In genomic region chr11:498297-499181, GRCh38 we compare ENCODE assay signal across 22 cellular contexts. TPM values are rescaled to one million over a fixed set of nuclear protein-coding genes. Genes with fewer than 3 reads are reported as not detected.
DNase-seq lines count a peak whose midpoint lies in the region; ATAC-seq and TF ChIP-seq lines count a peak whose summit lies in the region.
"Had no signal": no experiment of that assay in that cellular context is flagged by ENCODE, and none has a peak within 500 bp of the region (broad histone marks: within the 10 kb centered on the region; RNA-seq: fewer than 3 reads in every experiment).

No MANE protein-coding gene starts in this region.

- H4K20me1 ChIP-seq in SK-N-SH (ENCODE audit: insufficient read depth) (0 out of 2 replicates have a peak, but pooled peaks cover 7% of the 10 kb centered on the region), osteoblast (ENCODE audit: insufficient read depth, low read length) (peaks cover 45% of the 10 kb centered on the region)

- H3K4me1 ChIP-seq in SK-N-SH (ENCODE audit: control insufficient read depth in 1 of 2, insufficient read depth in 2 of 2, low read depth in 1 of 2, low read length in 1 of 2): no peaks in the 10 kb centered on the region; a peak in 1 of 4 replicates
- H3K4me1 ChIP-seq in osteoblast (ENCODE audit: insufficient read depth, low read length): peaks cover 9% of the 10 kb centered on the region
- H3K4me1 ChIP-seq: BLaER1 had no signal

- H3K4me3 ChIP-seq in SK-N-SH (ENCODE audit: low read depth in 2 of 2, low read length in 1 of 2) (no peak overlapping the region), osteoblast (ENCODE audit: insufficient read depth, low read length) (no peak overlapping the region)
- H3K4me3 ChIP-seq: BLaER1, lung, spleen, upper lobe of left lung had no signal

- POLR2A ChIA-PET in SK-N-SH (lab: Yijun Ruan, JAX): interaction anchor here (0.6 to 1.6 kb wide), 2 partner anchors 8 to 67 kb away, joined by 3 to 4 read pairs; partner anchors contain the start of gene RNH1

- H3K4me2 ChIP-seq in SK-N-SH (no peak overlapping the region), osteoblast (ENCODE audit: insufficient read depth, low read length) (no peak overlapping the region)
- H3K4me2 ChIP-seq: BLaER1 had no signal

- TF ChIP-seq EP300 in SK-N-SH (IDR thresholded peaks at IDR 0.05; ENCODE audit: borderline replicate concordance in 1 of 2, low read depth in 1 of 2, low read length in 1 of 2): no peak

- WGBS in SK-N-SH (ENCODE audit: low lambda C conversion rate): 96% methylated on average over 16 of the region's 39 CpGs

- TF ChIP-seq CTCF in SK-N-SH (IDR thresholded peaks at IDR 0.05) (no peak), osteoblast (IDR thresholded peaks at IDR 0.05; ENCODE audit: extremely low read depth, low read depth, low read length) (no peak)

- H3K4me1 Mint-ChIP-seq in central memory CD8-positive, alpha-beta T cell: peaks cover 5% of the 10 kb centered on the region

- TF ChIP-seq RAD21 in SK-N-SH (IDR thresholded peaks at IDR 0.05; ENCODE audit: low read length): no peak

- DNase-seq in SK-N-SH (peak; percentile 28), osteoblast (ENCODE audit: insufficient read length, low spot score, missing footprints) (peak; percentile 64), H4 (ENCODE audit: low spot score) (no peak)
- no peak for DNase-seq in central memory CD8-positive, alpha-beta T cell (ENCODE audit: low spot score in 2 of 2)
- DNase-seq: activated B cell treated with CpG ODN at 0.5 μM for 24 hours; activated effector memory CD4-positive, alpha-beta T cell treated with Interleukin-2 at 50 U/mL for 16 hours; anterior cingulate cortex; naive B cell; NCI-H187 treated with DMSO at 0.1 percent for 48 hours; NCI-H446; SHP77 treated with DMSO at 0.1 percent for 48 hours; spleen; stimulated activated naive CD8-positive, alpha-beta T cell treated with anti-CD3 and anti-CD28 coated beads, Interleukin-15, Interleukin-2, amounts not matched to agents 100 U/mL and 50 U/mL, for 24 hours; T-helper 2 cell had no signal

- H2AFZ ChIP-seq in SK-N-SH (ENCODE audit: low read depth) (no peak overlapping the region), osteoblast (ENCODE audit: low read length) (no peak overlapping the region)

- H3K36me3 Mint-ChIP-seq in central memory CD8-positive, alpha-beta T cell (ENCODE audit: insufficient read depth): peaks cover 24% of the 10 kb centered on the region

- peak overlapping the region; percentile 73 for H3K27ac Mint-ChIP-seq in central memory CD8-positive, alpha-beta T cell (ENCODE audit: low read depth)
- H3K27ac Mint-ChIP-seq: activated B cell treated with CpG ODN at 0.5 μM for 24 hours had no signal

- no peaks in the 10 kb centered on the region for H3K27me3 ChIP-seq in SK-N-SH (ENCODE audit: insufficient read depth)
- H3K27me3 ChIP-seq in osteoblast (ENCODE audit: insufficient read depth, low read length): no peaks in the 10 kb centered on the region
- H3K27me3 ChIP-seq: spleen, upper lobe of left lung had no signal

- H3K4me3 Mint-ChIP-seq in central memory CD8-positive, alpha-beta T cell: no peak overlapping the region
- H3K4me3 Mint-ChIP-seq: activated B cell treated with CpG ODN at 0.5 μM for 24 hours had no signal

- no peaks in the 10 kb centered on the region for H3K9me2 ChIP-seq in SK-N-SH

- ATAC-seq in SK-N-SH treated with all-trans-retinoic acid at 6 μM for 48 hours: no peak
- ATAC-seq in central memory CD8-positive, alpha-beta T cell (replicated peaks; ENCODE audit: extremely low read depth, poor library complexity, severe bottlenecking): no peak
- ATAC-seq in HG03432 (IDR thresholded peaks at IDR 0.05; ENCODE audit: unreplicated experiment): no peak
- ATAC-seq: stimulated activated naive CD8-positive, alpha-beta T cell treated with anti-CD3 and anti-CD28 coated beads, Interleukin-15, Interleukin-2, amounts not matched to agents 100 U/mL and 50 U/mL, for 24 hours had no signal

- H3K79me2 ChIP-seq in SK-N-SH (ENCODE audit: insufficient read depth) (peaks cover 15% of the 10 kb centered on the region; the same call in 1 of the 2 replicates), osteoblast (ENCODE audit: insufficient read depth, low read length) (peaks cover 58% of the 10 kb centered on the region)

- H3K36me3 ChIP-seq in SK-N-SH (replicated peaks in 1 of 2; ENCODE audit: control insufficient read depth in 1 of 2, insufficient read depth in 2 of 2, low read length in 1 of 2): peaks cover 16 to 71% of the 10 kb centered on the region in 2 experiments
- H3K36me3 ChIP-seq in osteoblast (ENCODE audit: insufficient read depth, low read length): peaks cover 63% of the 10 kb centered on the region

- no peaks in the 10 kb centered on the region for H3K9me3 ChIP-seq in SK-N-SH
- no peaks in the 10 kb centered on the region for H3K9me3 ChIP-seq in osteoblast (ENCODE audit: low read depth, low read length)
- H3K9me3 ChIP-seq: BLaER1, spleen, upper lobe of left lung had no signal

- H3F3A ChIP-seq in SK-N-SH (replicated peaks; ENCODE audit: insufficient read depth): peaks cover 5% of the 10 kb centered on the region

- no peaks in the 10 kb centered on the region for H3K9me3 Mint-ChIP-seq in central memory CD8-positive, alpha-beta T cell
- H3K9me3 Mint-ChIP-seq: activated B cell treated with CpG ODN at 0.5 μM for 24 hours, naive B cell had no signal

- CTCF ChIA-PET in SK-N-SH (lab: Yijun Ruan, JAX): interaction anchor here (1.3 to 1.4 kb wide), 2 partner anchors 8 to 20 kb away, joined by 3 to 5 read pairs; no protein-coding TSS in a partner anchor

- H3K27me3 Mint-ChIP-seq in central memory CD8-positive, alpha-beta T cell: no peaks in the 10 kb centered on the region
- H3K27me3 Mint-ChIP-seq: activated B cell treated with CpG ODN at 0.5 μM for 24 hours, naive B cell had no signal

- H3K9ac ChIP-seq in SK-N-SH: no peak overlapping the region
- H3K9ac ChIP-seq: BLaER1 had no signal

- H3K27ac ChIP-seq in SK-N-SH (ENCODE audit: low read depth in 2 of 2, low read length in 1 of 2) (no peak overlapping the region; a peak in 1 of 4 replicates), osteoblast (ENCODE audit: low read depth, low read length) (no peak overlapping the region)
- H3K27ac ChIP-seq: 22Rv1, BLaER1, epithelial cell of prostate, spleen, upper lobe of left lung had no signal

TF ChIP-seq in SK-N-SH, 30 proteins besides CTCF, POLR2A, EP300 and RAD21 (continues in another document):
- TF ChIP-seq TEAD4 (IDR thresholded peaks at IDR 0.05; ENCODE audit: borderline replicate concordance, insufficient read depth): no peak

TF ChIP-seq in SK-N-SH treated with all-trans-retinoic acid at 6 μM for 48 hours, 23 proteins besides CTCF, POLR2A, EP300 and RAD21 (continues in another document):
- TF ChIP-seq ZNF8 (CRISPR knock-in tag; IDR thresholded peaks at IDR 0.05) (no peak), SNAI2 (CRISPR knock-in tag; IDR thresholded peaks at IDR 0.05) (no peak), OSR1 (CRISPR knock-in tag; IDR thresholded peaks at IDR 0.05) (no peak), CSDC2 (CRISPR knock-in tag; IDR thresholded peaks at IDR 0.05) (no peak), RARB (CRISPR knock-in tag; IDR thresholded peaks at IDR 0.05) (no peak), ISL1 (CRISPR knock-in tag; IDR thresholded peaks at IDR 0.05) (no peak), ARNTL (CRISPR knock-in tag; IDR thresholded peaks at IDR 0.05; ENCODE audit: borderline replicate concordance, low read depth) (no peak), ZFP30 (CRISPR knock-in tag; IDR thresholded peaks at IDR 0.05) (no peak), ZNF70 (CRISPR knock-in tag; IDR thresholded peaks at IDR 0.05) (no peak)

RNA-seq across cellular contexts. Expression of gene RNH1, which starts 8.5 kb away (rescaled TPM):
- polyA plus RNA-seq in SK-N-SH (2012; rRNA removed): 135 and 147 TPM in 2 replicates
- polyA plus RNA-seq in SK-N-SH (2012; cell fraction: cytosol; rRNA removed): 44.4 and 82.6 TPM in 2 replicates
- polyA plus RNA-seq in SK-N-SH (2012; cell fraction: nucleus; rRNA removed): 176 and 213 TPM in 2 replicates
- 441 and 506 TPM in 2 replicates for total RNA-seq in osteoblast
- 150 and 205 TPM in 2 replicates for total RNA-seq in H4 (2014; rRNA removed; shearing (Covaris generic))

RNA-seq across cellular contexts. Expression of gene HRAS, which starts 36.8 kb away (rescaled TPM):
- 138 and 217 TPM in 2 replicates for polyA plus RNA-seq in SK-N-SH (2012; rRNA removed)
- polyA plus RNA-seq in SK-N-SH (2012; cell fraction: cytosol; rRNA removed): 95.3 and 125 TPM in 2 replicates
- polyA plus RNA-seq in SK-N-SH (2012; cell fraction: nucleus; rRNA removed): 189 and 285 TPM in 2 replicates
- 28.6 and 35.7 TPM in 2 replicates for total RNA-seq in osteoblast
- 64.1 and 76.1 TPM in 2 replicates for total RNA-seq in H4 (2014; rRNA removed; shearing (Covaris generic))

RNA-seq across cellular contexts. Expression of gene LRRC56, which starts 38.8 kb away (rescaled TPM):
- 1.2 and 1.4 TPM in 2 replicates for polyA plus RNA-seq in SK-N-SH (2012; rRNA removed)
- polyA plus RNA-seq in SK-N-SH (2012; cell fraction: cytosol; rRNA removed): 0.30 and 0.52 TPM in 2 replicates
- polyA plus RNA-seq in SK-N-SH (2012; cell fraction: nucleus; rRNA removed): 5.4 and 6.2 TPM in 2 replicates
- 0.88 and 1.1 TPM in 2 replicates for total RNA-seq in osteoblast
- total RNA-seq in H4 (2014; rRNA removed; shearing (Covaris generic)): 0.18 and 0.19 TPM in 2 replicates

RNA-seq across cellular contexts. Expression of gene PTDSS2, which starts 48.5 kb away (rescaled TPM):
- 25.6 and 28.6 TPM in 2 replicates for polyA plus RNA-seq in SK-N-SH (2012; rRNA removed)
- polyA plus RNA-seq in SK-N-SH (2012; cell fraction: cytosol; rRNA removed): 10.9 and 14.9 TPM in 2 replicates
- 130 and 148 TPM in 2 replicates for polyA plus RNA-seq in SK-N-SH (2012; cell fraction: nucleus; rRNA removed)
- total RNA-seq in osteoblast: 33.0 and 36.2 TPM in 2 replicates
- total RNA-seq in H4 (2014; rRNA removed; shearing (Covaris generic)): 15.0 and 26.7 TPM in 2 replicates

RNA-seq across cellular contexts. Expression of gene ANO9, which starts 56.7 kb away (rescaled TPM):
- polyA plus RNA-seq in SK-N-SH (2012; rRNA removed): 0.06 and 0.12 TPM in 2 replicates
- 0.03 TPM in 2 replicates for polyA plus RNA-seq in SK-N-SH (2012; cell fraction: cytosol; rRNA removed)
- 1.0 TPM in 2 replicates for polyA plus RNA-seq in SK-N-SH (2012; cell fraction: nucleus; rRNA removed)
- total RNA-seq in osteoblast: under 0.01 TPM in 1 of 2 replicates, not detected in the other
- total RNA-seq in H4 (2014; rRNA removed; shearing (Covaris generic)): not detected in 2 replicates
- total RNA-seq: frontal cortex had no signal

Comparison
In these comparisons a context has a peak if more than half of its experiments do, and no peak if none do; other contexts are left out.
1. DNase-seq: peak in SK-N-SH (single experiment) and osteoblast (single experiment); none in central memory CD8-positive, alpha-beta T cell (0 of 2) and H4 (single experiment).